12 cellular contexts compared by ENCODE assay signal in genomic region chr7:13414661-13415105, GRCh38.
A peak's percentile ranks its signal among the peaks of the same experiment; 100 is the strongest.
DNase-seq lines count a peak whose midpoint lies in the region; TF ChIP-seq lines count a peak whose summit lies in the region.
"Had no signal": no experiment of that assay in that cellular context is flagged by ENCODE, and none has a peak within 500 bp of the region (broad histone marks: within the 10 kb centered on the region; RNA-seq: fewer than 3 reads in every experiment).

No MANE protein-coding gene starts in this region.

- CTCF ChIA-PET in Calu3 (lab: Charles Lee): no interaction called here

- no peak overlapping the region for H3K27ac Mint-ChIP-seq in Calu3 (ENCODE audit: unreplicated experiment)
- H3K27ac Mint-ChIP-seq: activated CD4-positive, alpha-beta T cell treated with anti-CD3 and anti-CD28 coated beads for 36 hours had no signal

- H3K27me3 Mint-ChIP-seq in Calu3 (ENCODE audit: unreplicated experiment): no peaks in the 10 kb centered on the region
- H3K27me3 Mint-ChIP-seq: activated CD4-positive, alpha-beta T cell treated with anti-CD3 and anti-CD28 coated beads for 36 hours had no signal

- no TSS peak for BruUV-seq in Calu3 (replicated peaks; lab: Mats Ljungman, UMichigan)

- H3K4me3 Mint-ChIP-seq in Calu3 (ENCODE audit: low read depth, unreplicated experiment): no peak overlapping the region
- H3K4me3 Mint-ChIP-seq: activated CD4-positive, alpha-beta T cell treated with anti-CD3 and anti-CD28 coated beads for 36 hours had no signal

- H3K9me3 Mint-ChIP-seq in Calu3 (ENCODE audit: low read depth, unreplicated experiment): peaks cover 11% of the 10 kb centered on the region

- intact Hi-C loops in Calu3 (cut with micrococcal nuclease; ENCODE audit: unreplicated experiment): loop anchor here (5.0 kb wide), 1 partner anchor 132 kb away; no protein-coding TSS in a partner anchor

- no peaks in the 10 kb centered on the region for H3K36me3 Mint-ChIP-seq in Calu3 (ENCODE audit: insufficient read depth, unreplicated experiment)

- TF ChIP-seq CTCF in Calu3 (IDR thresholded peaks at IDR 0.05; ENCODE audit: unreplicated experiment) (no peak), GM20000 (IDR thresholded peaks at IDR 0.05; ENCODE audit: extremely low read depth, missing control alignments) (no peak)

- peaks cover 10% of the 10 kb centered on the region for H3K4me1 Mint-ChIP-seq in Calu3 (ENCODE audit: low read depth, unreplicated experiment)
- H3K4me1 Mint-ChIP-seq: activated CD4-positive, alpha-beta T cell treated with anti-CD3 and anti-CD28 coated beads for 36 hours had no signal

- peak; percentile 19 for DNase-seq in Calu3
- DNase-seq in M059J (ENCODE audit: low read depth): peak; percentile 52
- peak; percentile 51 for DNase-seq in astrocyte of the hippocampus (ENCODE audit: low read depth, low spot score)
- peak; percentile 5 for DNase-seq in iris pigment epithelial cell (ENCODE audit: low read depth)
- DNase-seq in GM20000 (ENCODE audit: low spot score): no peak
- DNase-seq in NCI-H446 treated with DMSO at 0.1 percent for 48 hours (lab: John Stamatoyannopoulos, UW): no peak
- no peak for DNase-seq in activated CD4-positive, alpha-beta T cell treated with anti-CD3 and anti-CD28 coated beads, Interleukin-2, amount 50 U/mL, for 48 hours
- no peak for DNase-seq in ecto neural progenitor cell (ENCODE audit: low spot score)
- DNase-seq: activated CD4-positive, alpha-beta T cell treated with anti-CD3 and anti-CD28 coated beads for 36 hours; activated effector memory CD4-positive, alpha-beta T cell treated with anti-CD3 and anti-CD28 coated beads, Interleukin-2, amount 50 U/mL, for 16 hours; foreskin melanocyte; lower lobe of right lung had no signal

Comparison
In these comparisons a context has a peak if more than half of its experiments do, and no peak if none do; other contexts are left out.
1. DNase-seq: peak in Calu3 (single experiment), M059J (single experiment), astrocyte of the hippocampus (single experiment) and iris pigment epithelial cell (single experiment); none in GM20000 (single experiment), NCI-H446 treated with DMSO at 0.1 percent for 48 hours (single experiment), activated CD4-positive, alpha-beta T cell treated with anti-CD3 and anti-CD28 coated beads, Interleukin-2, amount 50 U/mL, for 48 hours (0 of 2) and ecto neural progenitor cell (single experiment).